Comparison of ENCODE assay signal across 20 cellular contexts in the genomic region with DNA sequence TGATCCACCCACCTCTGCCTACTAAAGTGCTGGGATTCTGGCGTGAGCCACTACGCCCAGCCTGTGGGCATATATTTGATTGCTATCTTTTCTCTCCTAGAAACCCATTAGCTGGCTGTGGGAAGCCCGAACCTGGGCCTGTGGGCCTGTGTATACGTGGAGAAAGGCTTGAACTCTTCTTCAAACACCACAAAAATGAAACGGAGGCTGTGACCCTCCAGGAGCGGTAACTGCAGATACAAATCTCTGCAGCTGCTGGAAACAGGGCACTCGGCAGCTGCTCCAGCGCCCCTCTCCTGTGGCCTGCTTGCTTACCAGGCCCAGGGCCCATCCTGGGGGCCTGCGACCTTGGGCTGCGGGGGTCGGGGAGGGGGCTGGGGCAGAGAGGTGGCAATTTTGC. TPM values are rescaled to one million over a fixed set of nuclear protein-coding genes. Genes with fewer than 3 reads are reported as not detected.
DNase-seq lines count a peak whose midpoint lies in the region; ATAC-seq, FAIRE-seq and TF ChIP-seq lines count a peak whose summit lies in the region.
"Had no signal": no experiment of that assay in that cellular context is flagged by ENCODE, and none has a peak within 500 bp of the region (broad histone marks: within the 10 kb centered on the region; RNA-seq: fewer than 3 reads in every experiment).

No MANE protein-coding gene starts in this region.

- intact Hi-C loops in Right ventricle myocardium superior (cut with DNase I) (no loop called here), prostate gland (cut with DNase I) (no loop called here)

- H3K27me3 ChIP-seq in cardiac muscle cell = no peaks in the 10 kb centered on the region
- no peaks in the 10 kb centered on the region for H3K27me3 ChIP-seq in gastroesophageal sphincter
- H3K27me3 ChIP-seq in prostate gland (replicated peaks; ENCODE audit: insufficient read depth) = no peaks in the 10 kb centered on the region
- H3K27me3 ChIP-seq: neutrophil, Peyer's patch, tibial nerve had no signal

- ATAC-seq in Right ventricle myocardium superior (ENCODE audit: poor library complexity) (no peak), gastroesophageal sphincter (no peak)

- H3K4me3 ChIP-seq in cardiac muscle cell (no peak overlapping the region), gastroesophageal sphincter (no peak overlapping the region), prostate gland (no peak overlapping the region)
- H3K4me3 ChIP-seq: Peyer's patch, skin epidermis, tibial nerve had no signal

- no CpG with 5 or more reads among the region's 11 CpGs for WGBS in gastroesophageal sphincter (ENCODE audit: low coverage in 1 of 2), 2 donors
- 70% methylated on average over 11 of the region's 11 CpGs for WGBS in prostate gland

- TF ChIP-seq EP300 in gastroesophageal sphincter (IDR thresholded peaks at IDR 0.05) = no peak

- no peak for TF ChIP-seq POLR2A in gastroesophageal sphincter (IDR thresholded peaks at IDR 0.05)
- TF ChIP-seq POLR2A in prostate gland (IDR thresholded peaks at IDR 0.05) = no peak

- DNase-seq in cardiac muscle cell (ENCODE audit: low read depth in 1 of 2, low spot score in 1 of 2) (no peak), Right ventricle myocardium superior (no peak), prostate gland (ENCODE audit: low spot score) (no peak), NCI-H82 treated with DMSO at 0.1 percent for 48 hours (lab: John Stamatoyannopoulos, UW; ENCODE audit: unreplicated experiment) (no peak), NCI-H748 (lab: John Stamatoyannopoulos, UW; ENCODE audit: unreplicated experiment) (no peak), RCC 7860 (ENCODE audit: low spot score) (no peak), NCI-H526 treated with DMSO at 0.1 percent for 48 hours (lab: John Stamatoyannopoulos, UW) (no peak)
- DNase-seq: activated B cell treated with CpG ODN at 0.5 μM for 24 hours; activated effector memory CD4-positive, alpha-beta T cell treated with Interleukin-2 at 50 U/mL for 16 hours; aorta; immature natural killer cell; NCI-H2029; NCI-H526; Peyer's patch; stimulated activated CD4-positive, alpha-beta T cell treated with anti-CD3 and anti-CD28 coated beads, Interleukin-4, amount 100 ng/mL, for 4 hours had no signal

- H3K9me3 ChIP-seq in cardiac muscle cell (ENCODE audit: low read depth) (no peaks in the 10 kb centered on the region), gastroesophageal sphincter (no peaks in the 10 kb centered on the region), prostate gland (no peaks in the 10 kb centered on the region)
- H3K9me3 ChIP-seq: neutrophil, Peyer's patch, tibial nerve had no signal

- H3K4me1 ChIP-seq in cardiac muscle cell (ENCODE audit: low read depth) = peaks cover 57% of the 10 kb centered on the region
- H3K4me1 ChIP-seq in gastroesophageal sphincter = peaks cover 12 to 85% (median 36%) of the 10 kb centered on the region in 3 donors
- H3K4me1 ChIP-seq in prostate gland (replicated peaks) = peaks cover 18% of the 10 kb centered on the region

- peak overlapping the region; percentile 87 for H3K27ac ChIP-seq in cardiac muscle cell
- peak overlapping the region; percentile 86 to 96 (median 90) for H3K27ac ChIP-seq in gastroesophageal sphincter
- peak overlapping the region; percentile 83 to 85 for H3K27ac ChIP-seq in prostate gland
- H3K27ac ChIP-seq: neutrophil had no signal

- no peak for TF ChIP-seq CTCF in cardiac muscle cell (IDR thresholded peaks at IDR 0.05; ENCODE audit: low read depth, low read length)
- TF ChIP-seq CTCF in gastroesophageal sphincter (IDR thresholded peaks at IDR 0.05) = no peak
- no peak for TF ChIP-seq CTCF in prostate gland (IDR thresholded peaks at IDR 0.05)

- FAIRE-seq in RCC 7860 (lab: Jason Lieb, UNC) = no peak
- FAIRE-seq: HTR-8/SVneo had no signal

- H3K36me3 ChIP-seq in cardiac muscle cell = no peaks in the 10 kb centered on the region
- H3K36me3 ChIP-seq in gastroesophageal sphincter = no peaks in the 10 kb centered on the region
- H3K36me3 ChIP-seq in prostate gland = no peaks in the 10 kb centered on the region
- H3K36me3 ChIP-seq: tibial nerve had no signal

RNA-seq across cellular contexts. Expression of a gene that starts 27.9 kb away (rescaled TPM):
- total RNA-seq in cardiac muscle cell = 47.2 and 82.3 TPM in 2 replicates
- 12.4 and 22.7 TPM in 2 replicates for polyA plus RNA-seq in cardiac muscle cell
- 74.1 TPM for total RNA-seq in Right ventricle myocardium superior
- total RNA-seq in gastroesophageal sphincter = 100 to 1,000 TPM in 1 of 4 donors, 10 to 100 TPM in 3; 70.9 to 234 (median 85.9) TPM
- 10 to 100 TPM; 42.4 to 92.4 TPM for total RNA-seq in prostate gland
- polyA plus RNA-seq: immature natural killer cell had no signal
